20 cellular contexts compared by ENCODE assay signal in genomic region chr20:10561302-10561701, GRCh38.
A peak's percentile ranks its signal among the peaks of the same experiment; 100 is the strongest.
DNase-seq lines count a peak whose midpoint lies in the region; ATAC-seq, FAIRE-seq and TF ChIP-seq lines count a peak whose summit lies in the region.
"Had no signal": no experiment of that assay in that cellular context is flagged by ENCODE, and none has a peak within 500 bp of the region (broad histone marks: within the 10 kb centered on the region; RNA-seq: fewer than 3 reads in every experiment).

No MANE protein-coding gene starts in this region.

- H3K14ac ChIP-seq in IMR-90 (replicated peaks; ENCODE audit: low read depth, low read length) = no peak overlapping the region

- H3K27me3 ChIP-seq in IMR-90 (ENCODE audit: control insufficient read depth, insufficient read depth, low read length) (no peaks in the 10 kb centered on the region), K562 (ENCODE audit: control insufficient read depth in 2 of 2, insufficient read depth in 2 of 2, low read length in 2 of 2) (no peaks in the 10 kb centered on the region), right atrium auricular region (no peaks in the 10 kb centered on the region)
- H3K27me3 ChIP-seq: BLaER1 had no signal

- no peak overlapping the region for H3K23ac ChIP-seq in IMR-90 (ENCODE audit: low read depth, low read length)

- H4K20me1 ChIP-seq in IMR-90 (ENCODE audit: insufficient read depth, low read length) (no peaks in the 10 kb centered on the region), K562 (replicated peaks; ENCODE audit: control insufficient read depth, insufficient read depth, low read length) (no peaks in the 10 kb centered on the region)
- H4K20me1 ChIP-seq: BLaER1 had no signal

- H3K79me1 ChIP-seq in IMR-90 (ENCODE audit: low read depth in 1 of 2, low read length in 2 of 2) = peaks cover 4 to 6% of the 10 kb centered on the region in 2 experiments; a peak in 2 of 4 replicates

- no peak overlapping the region for H2AK5ac ChIP-seq in IMR-90 (ENCODE audit: low read depth, low read length)

- H3K18ac ChIP-seq in IMR-90 (ENCODE audit: low read depth, low read length) = no peak overlapping the region

- H3K4me2 ChIP-seq in IMR-90 (ENCODE audit: low read depth, low read length) (no peak overlapping the region), K562 (ENCODE audit: insufficient read depth, low read length) (no peak overlapping the region)
- H3K4me2 ChIP-seq: BLaER1, GM23338 had no signal

- H3K4me3 ChIP-seq in IMR-90 (ENCODE audit: insufficient read depth, low read depth, low read length) = no peak overlapping the region
- no peak overlapping the region for H3K4me3 ChIP-seq in K562
- H3K4me3 ChIP-seq in right atrium auricular region = no peak overlapping the region
- H3K4me3 ChIP-seq: BLaER1, GM23338 had no signal

- H2BK120ac ChIP-seq in IMR-90 (ENCODE audit: low read depth, low read length) = no peak overlapping the region

- no peaks in the 10 kb centered on the region for H3K79me2 ChIP-seq in K562 (ENCODE audit: control insufficient read depth, insufficient read depth, low read length)

- TF ChIP-seq EP300 in K562 (IDR thresholded peaks at IDR 0.05; ENCODE audit: low read length) = no peak

- H3K36me3 ChIP-seq in IMR-90 (ENCODE audit: control insufficient read depth, insufficient read depth, low read length) (no peaks in the 10 kb centered on the region), K562 (ENCODE audit: control insufficient read depth, insufficient read depth, low read length) (no peaks in the 10 kb centered on the region), right atrium auricular region (no peaks in the 10 kb centered on the region)

- H3K9me1 ChIP-seq in IMR-90 (ENCODE audit: insufficient read depth, low read length) (peaks cover 3% of the 10 kb centered on the region), K562 (ENCODE audit: control insufficient read depth, insufficient read depth, low read length) (no peaks in the 10 kb centered on the region)

- no peak overlapping the region for H2BK5ac ChIP-seq in IMR-90 (ENCODE audit: low read depth, low read length, poor library complexity, severe bottlenecking)

- H2AK9ac ChIP-seq in IMR-90 (replicated peaks; ENCODE audit: low read depth, low read length, poor library complexity) = no peak overlapping the region

- CTCF ChIA-PET in IMR-90 (lab: Yijun Ruan, JAX) = no interaction called here
- CTCF ChIA-PET in K562 (lab: Yijun Ruan, JAX; ENCODE audit: low intra/inter-chr PET ratio) = no interaction called here

- H3K9ac ChIP-seq in IMR-90 (ENCODE audit: low read depth, low read length) (no peak overlapping the region), K562 (ENCODE audit: insufficient read depth in 1 of 2, low read depth in 2 of 2, low read length in 2 of 2) (no peak overlapping the region)
- H3K9ac ChIP-seq: BLaER1 had no signal

- DNase-seq in EH (ENCODE audit: low read depth) (peak; percentile 27), IMR-90 (no peak), K562 (ENCODE audit: extremely low read depth in 1 of 4, low spot score in 3 of 4) (no peak), right atrium auricular region (ENCODE audit: low spot score) (no peak), NCI-H345 (lab: John Stamatoyannopoulos, UW) (no peak), superior temporal gyrus (ENCODE audit: extremely low spot score) (no peak)
- DNase-seq: Caco-2; CD4-positive, CD25-positive, alpha-beta regulatory T cell; CD8-positive, alpha-beta T cell; DMS153; DND-41; GDM1; H9; HFFc6 had no signal

- no peak overlapping the region for H3K4ac ChIP-seq in IMR-90 (ENCODE audit: low read depth, low read length)

- POLR2A ChIA-PET in IMR-90 (lab: Charles Lee; ENCODE audit: unreplicated experiment) = no interaction called here
- POLR2A ChIA-PET in K562 (lab: Yijun Ruan, JAX) = no interaction called here

- TF ChIP-seq CTCF in IMR-90 (conservative IDR thresholded peaks at IDR 0.05; ENCODE audit: low read depth, low read length) (no peak), K562 (IDR thresholded peaks at IDR 0.05 in 2 of 3, conservative IDR thresholded peaks at IDR 0.05 in 1 of 3; ENCODE audit: insufficient read depth in 2 of 3, low read depth in 1 of 3, low read length in 3 of 3) (no peak), right atrium auricular region (IDR thresholded peaks at IDR 0.05) (no peak)

- H2BK15ac ChIP-seq in IMR-90 (ENCODE audit: low read depth, low read length) = 0 out of 3 replicates have a peak overlapping the region, but pooled peaks have one; percentile 29

- no peak overlapping the region for H3K27ac ChIP-seq in IMR-90 (ENCODE audit: insufficient read depth, low read length)
- no peak overlapping the region for H3K27ac ChIP-seq in K562 (ENCODE audit: extremely low read depth, low read depth, low read length)
- no peak overlapping the region for H3K27ac ChIP-seq in right atrium auricular region
- H3K27ac ChIP-seq: BLaER1, C4-2B had no signal

- FAIRE-seq in K562 (lab: Jason Lieb, UNC) = no peak
- FAIRE-seq: GM12891, GM18507 had no signal

- no peak overlapping the region for H3K56ac ChIP-seq in IMR-90 (ENCODE audit: extremely low read depth, insufficient read depth, low read length)

- dilution Hi-C loops in IMR-90 (cut with HindIII; ENCODE audit: low sequenced_read_pairs, unreplicated experiment) = no loop called here

- H4K5ac ChIP-seq in IMR-90 (ENCODE audit: low read depth, low read length) = no peak overlapping the region

- ATAC-seq in IMR-90 (ENCODE audit: low read depth) (no peak), K562 (no peak)
- ATAC-seq: CD8-positive, alpha-beta T cell; GM23338; HCT116 had no signal

- intact Hi-C loops in IMR-90 (cut with micrococcal nuclease) (no loop called here), K562 (cut with micrococcal nuclease) (no loop called here)

- no peak overlapping the region for H4K91ac ChIP-seq in IMR-90 (ENCODE audit: insufficient read depth, low read depth, low read length)

- H2AFZ ChIP-seq in IMR-90 (replicated peaks; ENCODE audit: low read length, poor library complexity) (no peak overlapping the region), K562 (ENCODE audit: low read depth, low read length) (no peak overlapping the region)
- H2AFZ ChIP-seq: GM23338 had no signal

- in situ Hi-C loops in IMR-90 (cut with MboI; ENCODE audit: low sequenced_read_pairs) (loop anchor here (5.0 kb wide), 1 partner anchor 86 kb away; no protein-coding TSS in a partner anchor), K562 (cut with MboI) (no loop called here)

- H3K4me1 ChIP-seq in IMR-90 (ENCODE audit: control insufficient read depth, insufficient read depth, low read length) (peaks cover 15% of the 10 kb centered on the region), K562 (replicated peaks in 1 of 2; ENCODE audit: control insufficient read depth in 2 of 2, insufficient read depth in 2 of 2, low read length in 2 of 2) (no peaks in the 10 kb centered on the region), right atrium auricular region (peaks cover 0 to 8% of the 10 kb centered on the region in 2 donors)

- no peak for TF ChIP-seq POLR2A in IMR-90 (IDR thresholded peaks at IDR 0.05; ENCODE audit: low read depth, low read length)
- no peak for TF ChIP-seq POLR2A in K562 (conservative IDR thresholded peaks at IDR 0.05)

- no peak overlapping the region for H4K8ac ChIP-seq in IMR-90 (ENCODE audit: low read depth in 2 of 2, low read length in 2 of 2)

- H2BK20ac ChIP-seq in IMR-90 (ENCODE audit: low read depth, low read length) = peak overlapping the region; percentile 41; the same call in 1 of the 2 replicates

- H3K9me3 ChIP-seq in IMR-90 (ENCODE audit: control insufficient read depth, insufficient read depth, low read length) (no peaks in the 10 kb centered on the region), K562 (replicated peaks; ENCODE audit: control insufficient read depth, insufficient read depth, low read depth, low read length) (no peaks in the 10 kb centered on the region), right atrium auricular region (no peaks in the 10 kb centered on the region)
- H3K9me3 ChIP-seq: Caco-2 had no signal

- no TSS peak for BruUV-seq in IMR-90 (replicated peaks; lab: Mats Ljungman, UMichigan)
- BruUV-seq in K562 (replicated peaks; lab: Mats Ljungman, UMichigan) = no TSS peak

- TF ChIP-seq RAD21 in IMR-90 (IDR thresholded peaks at IDR 0.05; ENCODE audit: low read length) (no peak), K562 (CRISPR knock-in tag; conservative IDR thresholded peaks at IDR 0.05 in 1 of 2, IDR thresholded peaks at IDR 0.05 in 1 of 2) (no peak)

TF ChIP-seq in IMR-90, 13 proteins besides CTCF, POLR2A, EP300 and RAD21:
- TF ChIP-seq NFE2L2 (IDR thresholded peaks at IDR 0.05; ENCODE audit: low read depth, low read length) (no peak), MAFK (IDR thresholded peaks at IDR 0.05; ENCODE audit: low read depth, low read length) (peak; percentile 70)

TF ChIP-seq in K562, 482 proteins besides CTCF, POLR2A, EP300 and RAD21:
- TF ChIP-seq, protein P1, sequence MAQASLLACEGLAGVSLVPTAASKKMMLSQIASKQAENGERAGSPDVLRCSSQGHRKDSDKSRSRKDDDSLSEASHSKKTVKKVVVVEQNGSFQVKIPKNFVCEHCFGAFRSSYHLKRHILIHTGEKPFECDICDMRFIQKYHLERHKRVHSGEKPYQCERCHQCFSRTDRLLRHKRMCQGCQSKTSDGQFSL (CRISPR knock-in tag; IDR thresholded peaks at IDR 0.05) = no peak
- TF ChIP-seq, protein P1 (tag; IDR thresholded peaks at IDR 0.05) = no peak
- TF ChIP-seq GTF2F1 (IDR thresholded peaks at IDR 0.05; ENCODE audit: low read depth, low read length) (no peak), RNF2 (IDR thresholded peaks at IDR 0.05) (no peak), ZNF668 (CRISPR knock-in tag; IDR thresholded peaks at IDR 0.05) (no peak), ZNF316 (IDR thresholded peaks at IDR 0.05) (peak; percentile 87), HMG20B (CRISPR knock-in tag; IDR thresholded peaks at IDR 0.05) (no peak), ATF3 (IDR thresholded peaks at IDR 0.05) (peak; percentile 37; the same call in 1 of the 2 replicates), ATF3 (CRISPR knock-in tag; conservative IDR thresholded peaks at IDR 0.05) (no peak), ZNF778 (CRISPR knock-in tag; IDR thresholded peaks at IDR 0.05) (no peak), C11orf30 (IDR thresholded peaks at IDR 0.05; ENCODE audit: low read depth) (peak; percentile 52; the same call in 1 of the 2 replicates), PRMT5 (CRISPR knock-in tag; IDR thresholded peaks at IDR 0.05) (no peak), MAFG (tag; conservative IDR thresholded peaks at IDR 0.05) (peak; percentile 17; the same call in 1 of the 2 replicates)
